ENCODE assay signal across 12 cellular contexts in genomic region chr19:12000152-12000981, GRCh38. TPM values are rescaled to one million over a fixed set of nuclear protein-coding genes. Genes with fewer than 3 reads are reported as not detected.
DNase-seq lines count a peak whose midpoint lies in the region; ATAC-seq and TF ChIP-seq lines count a peak whose summit lies in the region.
"Had no signal": no experiment of that assay in that cellular context is flagged by ENCODE, and none has a peak within 500 bp of the region (broad histone marks: within the 10 kb centered on the region; RNA-seq: fewer than 3 reads in every experiment).

No MANE protein-coding gene starts in this region.

- H3K9me3 Mint-ChIP-seq in immature natural killer cell: no peaks in the 10 kb centered on the region
- H3K9me3 Mint-ChIP-seq: IgD-negative memory B cell had no signal

- H3K27me3 Mint-ChIP-seq in immature natural killer cell (ENCODE audit: low read depth in 3 of 3): peaks cover 0 to 2% (median 1%) of the 10 kb centered on the region in 3 donors
- H3K27me3 Mint-ChIP-seq: IgD-negative memory B cell had no signal

- DNase-seq in AG08396 (ENCODE audit: low spot score) (peak; percentile 20), GM13976 (ENCODE audit: low spot score) (peak; percentile 78), astrocyte of the cerebellum (ENCODE audit: low read depth) (peak; percentile 20), immature natural killer cell (no peak), LoVo (ENCODE audit: low spot score) (no peak), KG1 (lab: John Stamatoyannopoulos, UW) (no peak)
- DNase-seq: endodermal cell, NCI-H2227 treated with DMSO at 0.1 percent for 48 hours had no signal

- in situ Hi-C loops in GM13976 (cut with MboI; ENCODE audit: low sequenced_read_pairs, unreplicated experiment): no loop called here
- in situ Hi-C loops in astrocyte of the cerebellum (cut with HindIII; ENCODE audit: low sequenced_read_pairs): no loop called here

- peaks cover 0 to 11% (median 9%) of the 10 kb centered on the region in 3 donors for H3K36me3 Mint-ChIP-seq in immature natural killer cell

- no peak overlapping the region for H3K4me3 ChIP-seq in astrocyte of the cerebellum (ENCODE audit: low read depth, low read length)
- H3K4me3 ChIP-seq: SJSA1 had no signal

- TF ChIP-seq CTCF in GM13976 (IDR thresholded peaks at IDR 0.05; ENCODE audit: borderline replicate concordance, control extremely low read depth, extremely low read depth, insufficient read depth, missing control alignments) (no peak), astrocyte of the cerebellum (IDR thresholded peaks at IDR 0.05; ENCODE audit: low read depth, low read length, missing control alignments) (no peak)

- H3K4me1 Mint-ChIP-seq in immature natural killer cell: peaks cover 15 to 27% of the 10 kb centered on the region in 2 donors
- H3K4me1 Mint-ChIP-seq: endodermal cell had no signal

- ATAC-seq in HG03460 (IDR thresholded peaks at IDR 0.05; ENCODE audit: unreplicated experiment) (peak; percentile 59), GM18520 (IDR thresholded peaks at IDR 0.05; ENCODE audit: unreplicated experiment) (no peak)

- peak overlapping the region in 3 of 6 donors; percentile 22 to 47 (median 40) for H3K27ac Mint-ChIP-seq in immature natural killer cell
- H3K27ac Mint-ChIP-seq: endodermal cell, IgD-negative memory B cell had no signal

- no peak overlapping the region for H3K4me3 Mint-ChIP-seq in immature natural killer cell
- H3K4me3 Mint-ChIP-seq: endodermal cell had no signal

RNA-seq across cellular contexts. Expression of gene ZNF433, which starts 35.1 kb away (rescaled TPM):
- polyA plus RNA-seq in immature natural killer cell: 1 to 10 TPM; 4.5 to 6.5 (median 5.4) TPM

RNA-seq across cellular contexts. Expression of gene ZNF763, which starts 35.5 kb away (rescaled TPM):
- 1 to 10 TPM in 2 of 3 donors, under 1 TPM in 1; 0.91 to 5.3 (median 2.9) TPM for polyA plus RNA-seq in immature natural killer cell

RNA-seq across cellular contexts. Expression of gene ZNF878, which starts 52.4 kb away (rescaled TPM):
- not detected for polyA plus RNA-seq in immature natural killer cell
- polyA plus RNA-seq: IgD-negative memory B cell had no signal

Comparison
In these comparisons a context has a peak if more than half of its experiments do, and no peak if none do; other contexts are left out.
1. DNase-seq: peak in AG08396 (single experiment), GM13976 (single experiment) and astrocyte of the cerebellum (single experiment); none in immature natural killer cell (0 of 3), LoVo (single experiment) and KG1 (single experiment).